ENCODE assay signal across 16 cellular contexts in genomic region chr1:26349196-26349885, GRCh38. TPM values are rescaled to one million over a fixed set of nuclear protein-coding genes. Genes with fewer than 3 reads are reported as not detected.
DNase-seq lines count a peak whose midpoint lies in the region; ATAC-seq, FAIRE-seq and TF ChIP-seq lines count a peak whose summit lies in the region.
"Had no signal": no experiment of that assay in that cellular context is flagged by ENCODE, and none has a peak within 500 bp of the region (broad histone marks: within the 10 kb centered on the region; RNA-seq: fewer than 3 reads in every experiment).

No MANE protein-coding gene starts in this region.

- no peak overlapping the region for H3K4me3 Mint-ChIP-seq in natural killer cell treated with Interleukin-12 subunit alpha and Interleukin-12 subunit beta and Interleukin-15 and Interleukin-18, amount 100 ng/mL, for 72 hours
- H3K4me3 Mint-ChIP-seq: activated CD4-positive, alpha-beta T cell treated with anti-CD3 and anti-CD28 coated beads, Interleukin-2, amount 10 ng/mL, durations not matched to agents 7 days and 5 days; activated T-helper 17 cell treated with anti-CD3 and anti-CD28 coated beads, Interleukin-2, amount 50 U/mL, for 72 hours; immature natural killer cell had no signal

- intact Hi-C loops in esophagus squamous epithelium (cut with DNase I): no loop called here

- TF ChIP-seq POLR2A in esophagus squamous epithelium (IDR thresholded peaks at IDR 0.05): no peak

- no peak overlapping the region for H3K4me3 ChIP-seq in esophagus squamous epithelium
- no peak overlapping the region for H3K4me3 ChIP-seq in osteoblast (ENCODE audit: insufficient read depth, low read length)
- H3K4me3 ChIP-seq: GM12878, right atrium auricular region had no signal

- peak; percentile 95 for FAIRE-seq in RCC 7860 (lab: Jason Lieb, UNC)
- FAIRE-seq: GM12878 had no signal

- H3K9me3 ChIP-seq in esophagus squamous epithelium: no peaks in the 10 kb centered on the region
- no peaks in the 10 kb centered on the region for H3K9me3 ChIP-seq in osteoblast (ENCODE audit: low read depth, low read length)
- H3K9me3 ChIP-seq: right atrium auricular region had no signal

- no peak overlapping the region for H2AFZ ChIP-seq in osteoblast (ENCODE audit: low read length)

- H3K27me3 Mint-ChIP-seq in natural killer cell treated with Interleukin-12 subunit alpha and Interleukin-12 subunit beta and Interleukin-15 and Interleukin-18, amount 100 ng/mL, for 72 hours: peaks cover 7 to 8% of the 10 kb centered on the region in 2 donors
- H3K27me3 Mint-ChIP-seq: activated CD4-positive, alpha-beta T cell treated with anti-CD3 and anti-CD28 coated beads, Interleukin-2, amount 10 ng/mL, durations not matched to agents 7 days and 5 days; activated T-helper 17 cell treated with anti-CD3 and anti-CD28 coated beads, Interleukin-2, amount 50 U/mL, for 72 hours had no signal

- no peak overlapping the region for H3K27ac Mint-ChIP-seq in natural killer cell treated with Interleukin-12 subunit alpha and Interleukin-12 subunit beta and Interleukin-15 and Interleukin-18, amount 100 ng/mL, for 72 hours
- H3K27ac Mint-ChIP-seq: activated CD4-positive, alpha-beta T cell treated with anti-CD3 and anti-CD28 coated beads, Interleukin-2, amount 10 ng/mL, durations not matched to agents 7 days and 5 days; activated T-helper 17 cell treated with anti-CD3 and anti-CD28 coated beads, Interleukin-2, amount 50 U/mL, for 72 hours; immature natural killer cell had no signal

- ATAC-seq in natural killer cell treated with Interleukin-12 subunit alpha and Interleukin-12 subunit beta and Interleukin-15 and Interleukin-18, amount 100 ng/mL, for 72 hours: no peak
- ATAC-seq in GM21526 (IDR thresholded peaks at IDR 0.05; ENCODE audit: low FRiP score, unreplicated experiment) (no peak), GM18519 (IDR thresholded peaks at IDR 0.05; ENCODE audit: low FRiP score, unreplicated experiment) (no peak)
- ATAC-seq: activated T-helper 17 cell treated with anti-CD3 and anti-CD28 coated beads, Interleukin-2, amount 50 U/mL, for 72 hours; GM12878 had no signal

- H3K36me3 Mint-ChIP-seq in natural killer cell treated with Interleukin-12 subunit alpha and Interleukin-12 subunit beta and Interleukin-15 and Interleukin-18, amount 100 ng/mL, for 72 hours: no peaks in the 10 kb centered on the region

- TF ChIP-seq CTCF in esophagus squamous epithelium (IDR thresholded peaks at IDR 0.05) (no peak), osteoblast (IDR thresholded peaks at IDR 0.05; ENCODE audit: extremely low read depth, low read depth, low read length) (no peak)

- no peaks in the 10 kb centered on the region for H3K4me1 Mint-ChIP-seq in natural killer cell treated with Interleukin-12 subunit alpha and Interleukin-12 subunit beta and Interleukin-15 and Interleukin-18, amount 100 ng/mL, for 72 hours (ENCODE audit: low read depth in 2 of 2)
- H3K4me1 Mint-ChIP-seq: activated CD4-positive, alpha-beta T cell treated with anti-CD3 and anti-CD28 coated beads, Interleukin-2, amount 10 ng/mL, durations not matched to agents 7 days and 5 days; activated T-helper 17 cell treated with anti-CD3 and anti-CD28 coated beads, Interleukin-2, amount 50 U/mL, for 72 hours; immature natural killer cell had no signal

- H3K79me2 ChIP-seq in osteoblast (ENCODE audit: insufficient read depth, low read length): no peaks in the 10 kb centered on the region

- H4K20me1 ChIP-seq in osteoblast (ENCODE audit: insufficient read depth, low read length): no peaks in the 10 kb centered on the region

- peak; percentile 71 for DNase-seq in GM03348 (ENCODE audit: low spot score)
- peak; percentile 94 for DNase-seq in RCC 7860 (ENCODE audit: low spot score)
- DNase-seq in esophagus squamous epithelium (lab: John Stamatoyannopoulos, UW): no peak
- DNase-seq in osteoblast (ENCODE audit: insufficient read length, low spot score, missing footprints): peak; percentile 92
- no peak for DNase-seq in natural killer cell treated with Interleukin-12 subunit alpha and Interleukin-12 subunit beta and Interleukin-15 and Interleukin-18, amount 100 ng/mL, for 72 hours (ENCODE audit: low spot score)
- DNase-seq in NCI-H1694 (lab: John Stamatoyannopoulos, UW): no peak
- DNase-seq: activated CD4-positive, alpha-beta T cell treated with anti-CD3 and anti-CD28 coated beads, Interleukin-2, amount 10 ng/mL, durations not matched to agents 7 days and 5 days; immature natural killer cell; KBM-7; NCI-H1930; substantia nigra had no signal

- H3K9me3 Mint-ChIP-seq in natural killer cell treated with Interleukin-12 subunit alpha and Interleukin-12 subunit beta and Interleukin-15 and Interleukin-18, amount 100 ng/mL, for 72 hours: no peaks in the 10 kb centered on the region
- H3K9me3 Mint-ChIP-seq: activated CD4-positive, alpha-beta T cell treated with anti-CD3 and anti-CD28 coated beads, Interleukin-2, amount 10 ng/mL, durations not matched to agents 7 days and 5 days; activated T-helper 17 cell treated with anti-CD3 and anti-CD28 coated beads, Interleukin-2, amount 50 U/mL, for 72 hours; immature natural killer cell had no signal

- H3K4me1 ChIP-seq in esophagus squamous epithelium (peaks cover 8 to 53% (median 9%) of the 10 kb centered on the region in 3 donors), osteoblast (ENCODE audit: insufficient read depth, low read length) (peaks cover 22% of the 10 kb centered on the region)
- H3K4me1 ChIP-seq: right atrium auricular region had no signal

- H3K4me2 ChIP-seq in osteoblast (ENCODE audit: insufficient read depth, low read length): no peak overlapping the region

- H3K36me3 ChIP-seq in esophagus squamous epithelium: peaks cover 0 to 32% (median 8%) of the 10 kb centered on the region in 3 donors
- H3K36me3 ChIP-seq in osteoblast (ENCODE audit: insufficient read depth, low read length): no peaks in the 10 kb centered on the region
- H3K36me3 ChIP-seq: right atrium auricular region had no signal

- H3K27ac ChIP-seq in esophagus squamous epithelium (peak overlapping the region in 3 of 4 donors; percentile 90 to 95 (median 95)), osteoblast (ENCODE audit: low read depth, low read length) (peak overlapping the region; percentile 28)
- H3K27ac ChIP-seq: right atrium auricular region had no signal

- peaks cover 0 to 7% (median 0%) of the 10 kb centered on the region in 4 donors for H3K27me3 ChIP-seq in esophagus squamous epithelium
- no peaks in the 10 kb centered on the region for H3K27me3 ChIP-seq in osteoblast (ENCODE audit: insufficient read depth, low read length)
- H3K27me3 ChIP-seq: right atrium auricular region had no signal

- 71% methylated on average over 7 of the region's 7 CpGs for WGBS in esophagus squamous epithelium, 2 donors

RNA-seq across cellular contexts. Expression of gene CRYBG2, which starts 4.6 kb away (rescaled TPM):
- total RNA-seq in esophagus squamous epithelium (100 to 1,000 TPM in 3 of 4 donors, 10 to 100 TPM in 1; 35.8 to 305 (median 122) TPM), osteoblast (not detected in 2 replicates)
- total RNA-seq in natural killer cell treated with Interleukin-12 subunit alpha and Interleukin-12 subunit beta and Interleukin-15 and Interleukin-18, amount 100 ng/mL, for 72 hours: under 1 TPM in 1 of 2 donors, not detected in 1; 0.95 TPM
- total RNA-seq: right atrium auricular region had no signal

RNA-seq across cellular contexts. Expression of gene ZNF683, which starts 23.2 kb away (rescaled TPM):
- total RNA-seq in esophagus squamous epithelium (under 1 TPM in 2 of 4 donors, not detected in 2; 0.26 to 0.95 TPM), osteoblast (not detected in 2 replicates)
- not detected for total RNA-seq in natural killer cell treated with Interleukin-12 subunit alpha and Interleukin-12 subunit beta and Interleukin-15 and Interleukin-18, amount 100 ng/mL, for 72 hours
- total RNA-seq: activated T-helper 17 cell treated with anti-CD3 and anti-CD28 coated beads, Interleukin-2, amount 50 U/mL, for 72 hours; GM12878; right atrium auricular region had no signal

RNA-seq across cellular contexts. Expression of gene CD52, which starts 31.6 kb away (rescaled TPM):
- total RNA-seq in esophagus squamous epithelium: 10 to 100 TPM in 2 of 4 donors, 1 to 10 TPM in 2; 1.9 to 22.1 (median 9.4) TPM
- total RNA-seq in osteoblast: not detected in 2 replicates
- 10 to 100 TPM in 1 of 2 donors, 1 to 10 TPM in 1; 8.1 to 17.2 TPM for total RNA-seq in natural killer cell treated with Interleukin-12 subunit alpha and Interleukin-12 subunit beta and Interleukin-15 and Interleukin-18, amount 100 ng/mL, for 72 hours

RNA-seq across cellular contexts. Expression of gene UBXN11, which starts 42.9 kb away (rescaled TPM):
- total RNA-seq in esophagus squamous epithelium (1 to 10 TPM; 3.2 to 9.2 (median 3.7) TPM), osteoblast (5.8 and 6.2 TPM in 2 replicates)
- 10 to 100 TPM in 1 of 2 donors, 1 to 10 TPM in 1; 9.9 to 24.8 TPM for total RNA-seq in natural killer cell treated with Interleukin-12 subunit alpha and Interleukin-12 subunit beta and Interleukin-15 and Interleukin-18, amount 100 ng/mL, for 72 hours

Comparison
In these comparisons a context has a peak if more than half of its experiments do, and no peak if none do; other contexts are left out.
1. DNase-seq: peak in GM03348 (single experiment), RCC 7860 (single experiment) and osteoblast (single experiment); none in esophagus squamous epithelium (single experiment), natural killer cell treated with Interleukin-12 subunit alpha and Interleukin-12 subunit beta and Interleukin-15 and Interleukin-18, amount 100 ng/mL, for 72 hours (single experiment) and NCI-H1694 (single experiment).
2. RNA of gene CRYBG2, which starts 4.6 kb away (total RNA-seq): 35.8 to 305 TPM in esophagus squamous epithelium; 0.95 TPM in natural killer cell treated with Interleukin-12 subunit alpha and Interleukin-12 subunit beta and Interleukin-15 and Interleukin-18, amount 100 ng/mL, for 72 hours and not detected in osteoblast; every median in the first group is over 10 times any median in the second.